ENCODE assay signal across 9 cellular contexts in genomic region chr19:32570081-32570785, GRCh38. TPM values are rescaled to one million over a fixed set of nuclear protein-coding genes. Genes with fewer than 3 reads are reported as not detected.
DNase-seq lines count a peak whose midpoint lies in the region; ATAC-seq, FAIRE-seq and TF ChIP-seq lines count a peak whose summit lies in the region.
"Had no signal": no experiment of that assay in that cellular context is flagged by ENCODE, and none has a peak within 500 bp of the region (broad histone marks: within the 10 kb centered on the region; RNA-seq: fewer than 3 reads in every experiment).

No MANE protein-coding gene starts in this region.

- WGBS in K562 (ENCODE audit: insufficient coverage, low coverage, missing lambda C conversion rate), result 25% methylated on average over 15 of the region's 15 CpGs
- WGBS in iPS DF 6.9 (ENCODE audit: insufficient coverage, insufficient read length), result no CpG with 5 or more reads among the region's 15 CpGs
- 35 to 41% (median 39%) methylated on average over 15 of the region's 15 CpGs for WGBS in spleen, 5 donors

- H3K36me3 ChIP-seq in K562 (ENCODE audit: control insufficient read depth, insufficient read depth, low read length) (no peaks in the 10 kb centered on the region), iPS DF 6.9 (ENCODE audit: control insufficient read depth, insufficient read depth, low read length) (no peaks in the 10 kb centered on the region), spleen (no peaks in the 10 kb centered on the region)

- peaks cover 24 to 28% of the 10 kb centered on the region in 2 experiments for H3K27me3 ChIP-seq in K562 (ENCODE audit: control insufficient read depth in 2 of 2, insufficient read depth in 2 of 2, low read length in 2 of 2)
- no peaks in the 10 kb centered on the region for H3K27me3 ChIP-seq in iPS DF 6.9 (ENCODE audit: control insufficient read depth, insufficient read depth, low read length)
- H3K27me3 ChIP-seq in spleen (replicated peaks in 1 of 7), result peaks cover 0 to 53% (median 9%) of the 10 kb centered on the region in 7 donors

- H3K27ac ChIP-seq in K562 (ENCODE audit: extremely low read depth, low read depth, low read length) (no peak overlapping the region), iPS DF 6.9 (ENCODE audit: low read length) (no peak overlapping the region), spleen (no peak overlapping the region)

- no peak overlapping the region for H3K4me3 ChIP-seq in K562
- H3K4me3 ChIP-seq in iPS DF 6.9 (ENCODE audit: low read length), result no peak overlapping the region
- no peak overlapping the region for H3K4me3 ChIP-seq in spleen

- no peak for TF ChIP-seq EP300 in K562 (IDR thresholded peaks at IDR 0.05; ENCODE audit: low read length)

- no peak overlapping the region for H2AFZ ChIP-seq in K562 (ENCODE audit: low read depth, low read length)

- H3K4me1 ChIP-seq in K562 (replicated peaks in 1 of 2; ENCODE audit: control insufficient read depth in 2 of 2, insufficient read depth in 2 of 2, low read length in 2 of 2) (no peaks in the 10 kb centered on the region; a peak in 1 of 5 replicates), iPS DF 6.9 (ENCODE audit: control insufficient read depth, insufficient read depth, low read length) (no peaks in the 10 kb centered on the region), spleen (no peaks in the 10 kb centered on the region)

- DNase-seq in activated CD4-positive, CD25-positive, alpha-beta regulatory T cell treated with anti-CD3 and anti-CD28 coated beads, Interleukin-2, amount 50 U/mL, for 72 hours, result no peak
- DNase-seq in MV-4-11 (lab: John Stamatoyannopoulos, UW) (peak; percentile 67), SKM-1 (lab: John Stamatoyannopoulos, UW; ENCODE audit: unreplicated experiment) (peak; percentile 31), K562 (ENCODE audit: extremely low read depth in 1 of 4, low spot score in 3 of 4) (peak; percentile 34 to 75 (median 41)), iPS DF 6.9 (ENCODE audit: low read depth, low spot score) (peak; percentile 29), spleen (no peak)

- in situ Hi-C loops in K562 (cut with MboI), result no loop called here

- H3K79me2 ChIP-seq in K562 (ENCODE audit: control insufficient read depth, insufficient read depth, low read length), result no peaks in the 10 kb centered on the region

- H3K4me2 ChIP-seq in K562 (ENCODE audit: insufficient read depth, low read length), result no peak overlapping the region

- intact Hi-C loops in K562 (cut with micrococcal nuclease), result loop anchor here (1.0 kb wide), 3 partner anchors 230 to 283 kb away; no protein-coding TSS in a partner anchor
- intact Hi-C loops in spleen (cut with DNase I; ENCODE audit: low total_unique reads), result no loop called here

- peak; percentile 56 for FAIRE-seq in K562 (lab: Jason Lieb, UNC)
- FAIRE-seq: endometrium had no signal

- no peaks in the 10 kb centered on the region for H3K9me3 ChIP-seq in K562 (replicated peaks; ENCODE audit: control insufficient read depth, insufficient read depth, low read depth, low read length)
- H3K9me3 ChIP-seq in iPS DF 6.9 (ENCODE audit: control insufficient read depth, insufficient read depth, low read length), result no peaks in the 10 kb centered on the region
- H3K9me3 ChIP-seq in spleen, result no peaks in the 10 kb centered on the region

- TF ChIP-seq CTCF in K562 (IDR thresholded peaks at IDR 0.05 in 2 of 3, conservative IDR thresholded peaks at IDR 0.05 in 1 of 3; ENCODE audit: insufficient read depth in 2 of 3, low read depth in 1 of 3, low read length in 3 of 3), result peak; percentile 79 to 94 (median 85)
- TF ChIP-seq CTCF in spleen (IDR thresholded peaks at IDR 0.05 in 8 of 11, conservative IDR thresholded peaks at IDR 0.05 in 3 of 11), result peak; percentile 40 to 67 (median 49)

- POLR2A ChIA-PET in K562 (lab: Yijun Ruan, JAX), result interaction anchor here (0.6 to 1.3 kb wide), 3 partner anchors 10 to 1435 kb away, joined by 3 read pairs; no protein-coding TSS in a partner anchor

- no TSS peak for BruUV-seq in K562 (replicated peaks; lab: Mats Ljungman, UMichigan)

- TF ChIP-seq POLR2A in K562 (conservative IDR thresholded peaks at IDR 0.05), result no peak
- no peak for TF ChIP-seq POLR2A in spleen (IDR thresholded peaks at IDR 0.05)

- H3K9ac ChIP-seq in K562 (ENCODE audit: insufficient read depth in 1 of 2, low read depth in 2 of 2, low read length in 2 of 2), result no peak overlapping the region

- CTCF ChIA-PET in K562 (lab: Yijun Ruan, JAX; ENCODE audit: low intra/inter-chr PET ratio), result interaction anchor here (0.8 to 3.1 kb wide), 6 partner anchors 228 to 894 kb away, joined by 3 to 24 read pairs (median 6); no protein-coding TSS in a partner anchor

- TF ChIP-seq RAD21 in K562 (CRISPR knock-in tag; conservative IDR thresholded peaks at IDR 0.05 in 1 of 2, IDR thresholded peaks at IDR 0.05 in 1 of 2), result peak; percentile 89 to 95

- peak; percentile 38 to 43 for ATAC-seq in activated CD4-positive, CD25-positive, alpha-beta regulatory T cell treated with anti-CD3 and anti-CD28 coated beads, Interleukin-2, amount 50 U/mL, for 24 hours
- ATAC-seq in K562 (peak; percentile 98), HG03175 (IDR thresholded peaks at IDR 0.05; ENCODE audit: unreplicated experiment) (no peak)

- no peaks in the 10 kb centered on the region for H3K9me1 ChIP-seq in K562 (ENCODE audit: control insufficient read depth, insufficient read depth, low read length)

- 0 out of 2 replicates have a peak, but pooled peaks cover 6% of the 10 kb centered on the region for H4K20me1 ChIP-seq in K562 (replicated peaks; ENCODE audit: control insufficient read depth, insufficient read depth, low read length)

TF ChIP-seq in K562, 482 proteins besides CTCF, POLR2A, EP300 and RAD21 (continues in another document):
- TF ChIP-seq DEAF1 (CRISPR knock-in tag; IDR thresholded peaks at IDR 0.05) (peak; percentile 84), E2F3 (CRISPR knock-in tag; IDR thresholded peaks at IDR 0.05) (no peak), SMC3 (conservative IDR thresholded peaks at IDR 0.05; ENCODE audit: insufficient read depth, low read depth, low read length) (peak; percentile 94), ADNP (tag; IDR thresholded peaks at IDR 0.05) (no peak), ZNF277 (CRISPR knock-in tag; IDR thresholded peaks at IDR 0.05; ENCODE audit: borderline replicate concordance) (no peak)

RNA-seq across cellular contexts. Expression of gene PDCD5, which starts 10.8 kb away (rescaled TPM):
- 45.7 and 91.9 TPM in 2 replicates for total RNA-seq in K562 (2011; cell fraction: chromatin; rRNA removed; ENCODE audit: low replicate concordance)
- 29.2 and 32.2 TPM in 2 replicates for total RNA-seq in K562 (2011; cell fraction: nucleolus; rRNA removed)
- 60.5 and 91.6 TPM in 2 replicates for total RNA-seq in K562 (2011; cell fraction: nucleoplasm; rRNA removed)
- total RNA-seq in K562 (2014; rRNA removed), result 303 and 310 TPM in 2 replicates
- total RNA-seq in K562 (2014; rRNA removed; fragmentation: Illumina TruSeq; extraction: Trizol), result 269 and 303 TPM in 2 replicates
- total RNA-seq in K562 (2015; rRNA removed; fragmentation: Illumina TruSeq; extraction: Trizol), result 305 TPM in 2 replicates
- total RNA-seq in K562 (2021), result 188 and 196 TPM in 2 replicates
- 88.3 and 122 TPM in 2 replicates for polyA plus RNA-seq in K562 (2011; rRNA removed)
- 55.9 and 73.1 TPM in 2 replicates for polyA plus RNA-seq in K562 (2011; cell fraction: cytosol; rRNA removed)
- 87.4 and 131 TPM in 2 replicates for polyA plus RNA-seq in K562 (2011; cell fraction: nucleus; rRNA removed)
- polyA plus RNA-seq in K562 (2012), result 161 and 381 TPM in 2 replicates
- polyA plus RNA-seq in K562 (2014; fragmentation: Illumina TruSeq; extraction: Trizol), result 308 and 322 TPM in 2 replicates
- polyA plus RNA-seq in K562 (2014; fragmentation: Nextera tagmentation; extraction: Ambion mirVana), result 100 to 1,000 TPM; 136 to 185 TPM
- 279 and 322 TPM in 2 replicates for polyA plus RNA-seq in K562 (2014; rRNA removed)
- polyA minus RNA-seq in K562 (2011; rRNA and poly(A)+ RNA removed), result 42.9 and 46.1 TPM in 2 replicates
- polyA minus RNA-seq in K562 (2011; cell fraction: cytosol; rRNA and poly(A)+ RNA removed), result 39.9 and 64.4 TPM in 2 replicates
- 17.5 and 34.4 TPM in 2 replicates for polyA minus RNA-seq in K562 (2011; cell fraction: nucleus; rRNA and poly(A)+ RNA removed)
- 10 to 100 TPM; 41.6 to 82.1 (median 47.0) TPM for total RNA-seq in spleen
- 10 to 100 TPM; 64.0 to 95.9 (median 77.7) TPM for polyA plus RNA-seq in spleen

Comparison
In these comparisons a context has a peak if more than half of its experiments do, and no peak if none do; other contexts are left out.
1. DNase-seq: peak in MV-4-11 (single experiment), SKM-1 (single experiment), K562 (4 of 4) and iPS DF 6.9 (single experiment); none in activated CD4-positive, CD25-positive, alpha-beta regulatory T cell treated with anti-CD3 and anti-CD28 coated beads, Interleukin-2, amount 50 U/mL, for 72 hours (single experiment) and spleen (single experiment).